In genomic region chr6:66496659-66497058, GRCh38 we compare ENCODE assay signal across 12 cellular contexts.
A peak's percentile ranks its signal among the peaks of the same experiment; 100 is the strongest.
DNase-seq lines count a peak whose midpoint lies in the region; ATAC-seq, FAIRE-seq and TF ChIP-seq lines count a peak whose summit lies in the region.
"Had no signal": no experiment of that assay in that cellular context is flagged by ENCODE, and none has a peak within 500 bp of the region (broad histone marks: within the 10 kb centered on the region; RNA-seq: fewer than 3 reads in every experiment).

No MANE protein-coding gene starts in this region.

- ATAC-seq in HG03108 (IDR thresholded peaks at IDR 0.05; ENCODE audit: unreplicated experiment): no peak
- ATAC-seq in HG02798 (IDR thresholded peaks at IDR 0.05; ENCODE audit: poor library complexity, unreplicated experiment): no peak
- ATAC-seq: heart left ventricle had no signal

- H3K4me1 ChIP-seq in OCI-LY3 (ENCODE audit: low read length) (no peaks in the 10 kb centered on the region), kidney (ENCODE audit: control insufficient read depth in 1 of 2, insufficient read depth in 1 of 2, low read depth in 1 of 2, low read length in 2 of 2) (no peaks in the 10 kb centered on the region)
- H3K4me1 ChIP-seq: heart left ventricle, right lobe of liver had no signal

- H3K9me3 ChIP-seq in OCI-LY3 (ENCODE audit: insufficient read depth, low read length) (no peaks in the 10 kb centered on the region), kidney (ENCODE audit: control insufficient read depth in 1 of 2, low read length in 2 of 2) (no peaks in the 10 kb centered on the region)
- H3K9me3 ChIP-seq: right lobe of liver had no signal

- H3K27me3 ChIP-seq in OCI-LY3 (ENCODE audit: low read depth, low read length): no peaks in the 10 kb centered on the region
- H3K27me3 ChIP-seq: heart left ventricle, right lobe of liver had no signal

- no peak overlapping the region for H2AFZ ChIP-seq in OCI-LY3 (ENCODE audit: low read depth, low read length)

- DNase-seq in AG08395 (ENCODE audit: low spot score) (peak; percentile 5), HCEC 1CT (peak; percentile 15), epithelial cell of esophagus (ENCODE audit: low read depth) (peak; percentile 14), NCI-H1694 treated with DMSO at 0.1 percent for 48 hours (lab: John Stamatoyannopoulos, UW) (no peak), kidney (no peak)
- DNase-seq: activated effector memory CD4-positive, alpha-beta T cell treated with Interleukin-2 at 50 U/mL for 16 hours; heart left ventricle; NCI-H446 treated with DMSO at 0.1 percent for 48 hours; right lobe of liver had no signal

- intact Hi-C loops in kidney (cut with DNase I): no loop called here

- FAIRE-seq in kidney (lab: Jason Lieb, UNC): no peak

- no peak overlapping the region for H3K9ac ChIP-seq in OCI-LY3 (ENCODE audit: low read length)
- no peak overlapping the region for H3K9ac ChIP-seq in kidney (ENCODE audit: low read length in 2 of 2)

- no peaks in the 10 kb centered on the region for H3K79me2 ChIP-seq in OCI-LY3 (ENCODE audit: low read length)

- no peak overlapping the region for H3K4me2 ChIP-seq in OCI-LY3 (ENCODE audit: low read length)

- TF ChIP-seq CTCF in OCI-LY3 (IDR thresholded peaks at IDR 0.05; ENCODE audit: low read depth, low read length) (peak; percentile 64), epithelial cell of esophagus (IDR thresholded peaks at IDR 0.05; ENCODE audit: insufficient read depth, low read depth, low read length, missing control alignments) (peak; percentile 22), kidney (IDR thresholded peaks at IDR 0.05; ENCODE audit: borderline replicate concordance, extremely low read depth, insufficient read depth) (no peak)

- no peak overlapping the region for H3K4me3 ChIP-seq in OCI-LY3 (ENCODE audit: low read length)
- H3K4me3 ChIP-seq in epithelial cell of esophagus (ENCODE audit: low read length): no peak overlapping the region
- no peak overlapping the region for H3K4me3 ChIP-seq in kidney (ENCODE audit: low read length in 2 of 2)
- H3K4me3 ChIP-seq: heart left ventricle, right lobe of liver had no signal

- H3K36me3 ChIP-seq in OCI-LY3 (replicated peaks; ENCODE audit: low read depth, low read length) (no peaks in the 10 kb centered on the region), kidney (ENCODE audit: control insufficient read depth in 1 of 2, insufficient read depth in 2 of 2, low read length in 2 of 2) (no peaks in the 10 kb centered on the region)
- H3K36me3 ChIP-seq: heart left ventricle, right lobe of liver had no signal

- no peaks in the 10 kb centered on the region for H4K20me1 ChIP-seq in OCI-LY3 (ENCODE audit: insufficient read depth, low read length)

- H3K27ac ChIP-seq in OCI-LY3 (ENCODE audit: low read length) (no peak overlapping the region), kidney (ENCODE audit: low read depth in 2 of 2, low read length in 2 of 2) (no peak overlapping the region)
- H3K27ac ChIP-seq: heart left ventricle, right lobe of liver had no signal

Comparison
In these comparisons a context has a peak if more than half of its experiments do, and no peak if none do; other contexts are left out.
1. DNase-seq: peak in AG08395 (single experiment), HCEC 1CT (single experiment) and epithelial cell of esophagus (single experiment); none in NCI-H1694 treated with DMSO at 0.1 percent for 48 hours (single experiment) and kidney (single experiment).